14 cellular contexts compared by ENCODE assay signal in the genomic region with DNA sequence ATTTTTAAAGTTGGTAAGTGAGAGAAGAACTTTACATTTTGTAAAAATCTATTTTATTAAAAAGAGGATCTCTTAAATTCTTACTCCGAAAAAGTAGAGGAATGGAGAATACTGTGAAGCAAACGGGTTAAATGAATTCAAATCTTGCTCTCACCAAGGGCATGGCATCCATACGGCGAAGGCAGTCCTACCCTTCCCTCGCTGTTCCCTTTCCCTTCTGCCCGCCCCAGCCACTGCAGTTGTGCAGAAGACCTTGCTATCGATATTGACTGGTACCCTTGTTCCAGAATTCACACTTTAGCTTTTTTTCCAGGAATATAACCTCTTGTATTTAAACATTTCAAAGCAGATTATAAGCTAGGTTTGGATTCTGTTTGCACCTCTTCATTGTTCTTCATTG.
DNase-seq lines count a peak whose midpoint lies in the region; ATAC-seq and TF ChIP-seq lines count a peak whose summit lies in the region.
"Had no signal": no experiment of that assay in that cellular context is flagged by ENCODE, and none has a peak within 500 bp of the region (broad histone marks: within the 10 kb centered on the region; RNA-seq: fewer than 3 reads in every experiment).

No MANE protein-coding gene starts in this region.

- H3K27me3 ChIP-seq in KMS-11 (ENCODE audit: insufficient read depth, low read depth) = no peaks in the 10 kb centered on the region
- H3K27me3 ChIP-seq: BLaER1 treated with 17β-estradiol and CSF1 and Interleukin-3, amounts not matched to agents 10 nM and 100 nM had no signal

- H3K36me3 ChIP-seq in KMS-11 (ENCODE audit: insufficient read depth) = no peaks in the 10 kb centered on the region
- H3K36me3 ChIP-seq: BLaER1 treated with 17β-estradiol and CSF1 and Interleukin-3, amounts not matched to agents 10 nM and 100 nM had no signal

- H3K36me3 Mint-ChIP-seq in progenitor cell of endocrine pancreas (ENCODE audit: insufficient read depth) = no peaks in the 10 kb centered on the region
- H3K36me3 Mint-ChIP-seq in activated T-cell treated with anti-CD3 and anti-CD28 coated beads, Interleukin-2, amount 50 U/mL, for 24 hours (ENCODE audit: low read depth) = no peaks in the 10 kb centered on the region

- H3K79me2 ChIP-seq in KMS-11 (ENCODE audit: insufficient read depth, low read depth) = no peaks in the 10 kb centered on the region

- H2AFZ ChIP-seq in KMS-11 (ENCODE audit: low read depth) = no peak overlapping the region

- no peak overlapping the region for H3K27ac Mint-ChIP-seq in progenitor cell of endocrine pancreas
- no peak overlapping the region for H3K27ac Mint-ChIP-seq in activated T-cell treated with anti-CD3 and anti-CD28 coated beads, Interleukin-2, amount 50 U/mL, for 24 hours
- H3K27ac Mint-ChIP-seq: CD4-positive, alpha-beta T cell had no signal

- H3K9ac ChIP-seq in KMS-11 = no peak overlapping the region
- H3K9ac ChIP-seq: BLaER1 treated with 17β-estradiol and CSF1 and Interleukin-3, amounts not matched to agents 10 nM and 100 nM; GM23248 had no signal

- no peaks in the 10 kb centered on the region for H4K20me1 ChIP-seq in KMS-11 (ENCODE audit: insufficient read depth)
- H4K20me1 ChIP-seq: BLaER1 treated with 17β-estradiol and CSF1 and Interleukin-3, amounts not matched to agents 10 nM and 100 nM had no signal

- H3K27me3 Mint-ChIP-seq in progenitor cell of endocrine pancreas = no peaks in the 10 kb centered on the region
- H3K27me3 Mint-ChIP-seq in activated T-cell treated with anti-CD3 and anti-CD28 coated beads, Interleukin-2, amount 50 U/mL, for 24 hours = peaks cover 20% of the 10 kb centered on the region

- peak overlapping the region; percentile 59 for H3K4me3 ChIP-seq in KMS-11 (IDR thresholded peaks at IDR 0.05; ENCODE audit: insufficient read depth, low read depth, low read length)
- H3K4me3 ChIP-seq: BLaER1 treated with 17β-estradiol and CSF1 and Interleukin-3, amounts not matched to agents 10 nM and 100 nM; K562 had no signal

- H3K27ac ChIP-seq in C4-2B (peak overlapping the region; percentile 75; the same call in 1 of the 2 replicates), KMS-11 (no peak overlapping the region)
- H3K27ac ChIP-seq: BLaER1 treated with 17β-estradiol and CSF1 and Interleukin-3, amounts not matched to agents 10 nM and 100 nM; GM23248; HL-60 had no signal

- no peak for TF ChIP-seq CTCF in C4-2B (conservative IDR thresholded peaks at IDR 0.05)
- no peak for TF ChIP-seq CTCF in KMS-11 (conservative IDR thresholded peaks at IDR 0.05; ENCODE audit: low read depth, low read length)
- no peak for TF ChIP-seq CTCF in progenitor cell of endocrine pancreas (IDR thresholded peaks at IDR 0.05; ENCODE audit: unreplicated experiment)

- H3K4me1 ChIP-seq in KMS-11 (ENCODE audit: low read depth, poor library complexity, severe bottlenecking) = peaks cover 48% of the 10 kb centered on the region
- H3K4me1 ChIP-seq: BLaER1 treated with 17β-estradiol and CSF1 and Interleukin-3, amounts not matched to agents 10 nM and 100 nM had no signal

- H3K4me1 Mint-ChIP-seq in progenitor cell of endocrine pancreas (ENCODE audit: low read depth) = peaks cover 33% of the 10 kb centered on the region
- H3K4me1 Mint-ChIP-seq in activated T-cell treated with anti-CD3 and anti-CD28 coated beads, Interleukin-2, amount 50 U/mL, for 24 hours (ENCODE audit: low read depth) = no peaks in the 10 kb centered on the region

- no peak overlapping the region for H3K4me2 ChIP-seq in KMS-11

- H3K9me3 Mint-ChIP-seq in progenitor cell of endocrine pancreas (ENCODE audit: low read depth) = no peaks in the 10 kb centered on the region
- H3K9me3 Mint-ChIP-seq in activated T-cell treated with anti-CD3 and anti-CD28 coated beads, Interleukin-2, amount 50 U/mL, for 24 hours = no peaks in the 10 kb centered on the region
- H3K9me3 Mint-ChIP-seq: CD4-positive, alpha-beta T cell; H9 had no signal

- H3K4me3 Mint-ChIP-seq in progenitor cell of endocrine pancreas (ENCODE audit: low read depth) = peak overlapping the region; percentile 76
- no peak overlapping the region for H3K4me3 Mint-ChIP-seq in activated T-cell treated with anti-CD3 and anti-CD28 coated beads, Interleukin-2, amount 50 U/mL, for 24 hours
- H3K4me3 Mint-ChIP-seq: CD4-positive, alpha-beta T cell had no signal

- DNase-seq in left lobe of liver (ENCODE audit: low spot score) (no peak), progenitor cell of endocrine pancreas (ENCODE audit: low spot score, unreplicated experiment) (no peak), T-helper 1 cell (no peak), SIG-M5 treated with dmso at 0.1 percent for 504 hours (lab: John Stamatoyannopoulos, UW; ENCODE audit: unreplicated experiment) (no peak)
- DNase-seq in activated T-cell treated with anti-CD3 and anti-CD28 coated beads, Interleukin-2, amount 50 U/mL, for 24 hours = no peak

- peak; percentile 33 for ATAC-seq in left lobe of liver
- no peak for ATAC-seq in HG02981 (IDR thresholded peaks at IDR 0.05; ENCODE audit: unreplicated experiment)
